Comparison of ENCODE assay signal across 10 cellular contexts in genomic region chr6:3208775-3209113, GRCh38. TPM values are rescaled to one million over a fixed set of nuclear protein-coding genes. Genes with fewer than 3 reads are reported as not detected.
DNase-seq lines count a peak whose midpoint lies in the region; ATAC-seq and TF ChIP-seq lines count a peak whose summit lies in the region.
"Had no signal": no experiment of that assay in that cellular context is flagged by ENCODE, and none has a peak within 500 bp of the region (broad histone marks: within the 10 kb centered on the region; RNA-seq: fewer than 3 reads in every experiment).

No MANE protein-coding gene starts in this region.

- WGBS in trophoblast cell (ENCODE audit: extremely low coverage, insufficient coverage, insufficient read length): no CpG with 5 or more reads among the region's 1 CpG
- WGBS in transverse colon (ENCODE audit: low coverage in 1 of 2), 2 donors: 77 to 80% methylated on average over 1 of the region's 1 CpG

- ATAC-seq in central memory CD8-positive, alpha-beta T cell (replicated peaks; ENCODE audit: extremely low read depth, poor library complexity, severe bottlenecking): no peak

- no peaks in the 10 kb centered on the region for H3K36me3 Mint-ChIP-seq in central memory CD8-positive, alpha-beta T cell (ENCODE audit: insufficient read depth)

- no peak overlapping the region for H3K9ac ChIP-seq in trophoblast cell (ENCODE audit: low read length)

- peak overlapping the region; percentile 40 for H4K91ac ChIP-seq in trophoblast cell (ENCODE audit: low read depth, low read length)

- no peak overlapping the region for H3K27ac ChIP-seq in DOHH2 (ENCODE audit: low read depth, low read length)
- no peak overlapping the region for H3K27ac ChIP-seq in trophoblast cell (ENCODE audit: low read depth, low read length)
- peak overlapping the region in 1 of 4 donors; percentile 13 for H3K27ac ChIP-seq in transverse colon
- H3K27ac ChIP-seq: right atrium auricular region, VCaP had no signal

- H3K4me2 ChIP-seq in DOHH2 (ENCODE audit: low read length) (peak overlapping the region; percentile 57), trophoblast cell (ENCODE audit: low read length) (peak overlapping the region; percentile 26)

- peak overlapping the region; percentile 12 for H3K14ac ChIP-seq in trophoblast cell (ENCODE audit: low read length)

- intact Hi-C loops in transverse colon (cut with DNase I; ENCODE audit: low total_unique reads): no loop called here

- in situ Hi-C loops in transverse colon (cut with MboI; ENCODE audit: low pct_ligation_motif_present in 1 of 4, low pct_unique_long_range_greater_than_20kb in 1 of 4, low sequenced_read_pairs in 3 of 4): no loop called here

- H3F3A ChIP-seq in DOHH2 (ENCODE audit: control insufficient read depth, insufficient read depth): peaks cover 10% of the 10 kb centered on the region

- H4K20me1 ChIP-seq in DOHH2 (ENCODE audit: control insufficient read depth, insufficient read depth, low read depth, low read length): no peaks in the 10 kb centered on the region

- H3K4me3 ChIP-seq in DOHH2 (ENCODE audit: low read length) (no peak overlapping the region), MG63 (peak overlapping the region; percentile 24), trophoblast cell (ENCODE audit: low read depth, low read length) (no peak overlapping the region), transverse colon (no peak overlapping the region)
- H3K4me3 ChIP-seq: right atrium auricular region had no signal

- no peak overlapping the region for H2AK5ac ChIP-seq in trophoblast cell (ENCODE audit: low read length)

- H3K9me3 ChIP-seq in DOHH2 (ENCODE audit: control insufficient read depth, insufficient read depth, low read length) (peaks cover 3% of the 10 kb centered on the region; the same call in 1 of the 2 replicates), MG63 (no peaks in the 10 kb centered on the region), trophoblast cell (ENCODE audit: insufficient read depth, low read depth, low read length) (no peaks in the 10 kb centered on the region), transverse colon (no peaks in the 10 kb centered on the region)

- H4K12ac ChIP-seq in trophoblast cell (ENCODE audit: low read depth, low read length): no peak overlapping the region

- no peak for TF ChIP-seq EP300 in transverse colon (IDR thresholded peaks at IDR 0.05; ENCODE audit: low read depth)

- H2AFZ ChIP-seq in trophoblast cell (ENCODE audit: insufficient read depth, low read length, poor library complexity): no peak overlapping the region

- H3K9me2 ChIP-seq in DOHH2 (replicated peaks; ENCODE audit: control insufficient read depth, low read length): no peaks in the 10 kb centered on the region

- H3K4me1 ChIP-seq in DOHH2 (ENCODE audit: control insufficient read depth, low read length) (peaks cover 43% of the 10 kb centered on the region), trophoblast cell (ENCODE audit: control insufficient read depth in 1 of 2, insufficient read depth in 2 of 2, low read length in 2 of 2) (peaks cover 12 to 17% of the 10 kb centered on the region in 2 experiments), transverse colon (peaks cover 0 to 8% (median 0%) of the 10 kb centered on the region in 4 donors)

- H2BK120ac ChIP-seq in trophoblast cell (ENCODE audit: insufficient read depth, low read length, poor library complexity): no peak overlapping the region

- no peak overlapping the region for H3K23ac ChIP-seq in trophoblast cell (ENCODE audit: low read length)

- peaks cover 17% of the 10 kb centered on the region for H3K4me1 Mint-ChIP-seq in central memory CD8-positive, alpha-beta T cell

- no peak overlapping the region for H2BK5ac ChIP-seq in trophoblast cell (ENCODE audit: low read depth, low read length, poor library complexity)

- peaks cover 47% of the 10 kb centered on the region for H3K27me3 Mint-ChIP-seq in central memory CD8-positive, alpha-beta T cell

- H3K27me3 ChIP-seq in DOHH2 (ENCODE audit: control insufficient read depth, low read length): no peaks in the 10 kb centered on the region
- H3K27me3 ChIP-seq in MG63: no peaks in the 10 kb centered on the region
- H3K27me3 ChIP-seq in trophoblast cell (ENCODE audit: insufficient read depth, low read length): no peaks in the 10 kb centered on the region
- H3K27me3 ChIP-seq in transverse colon: no peaks in the 10 kb centered on the region
- H3K27me3 ChIP-seq: right atrium auricular region had no signal

- peak overlapping the region; percentile 17 for H3K4me3 Mint-ChIP-seq in central memory CD8-positive, alpha-beta T cell

- TF ChIP-seq CTCF in DOHH2 (IDR thresholded peaks at IDR 0.05; ENCODE audit: low read depth, low read length, poor library complexity, severe bottlenecking) (no peak), transverse colon (IDR thresholded peaks at IDR 0.05) (no peak)

- DNase-seq in MG63 (no peak), trophoblast cell (no peak), NCI-H524 treated with DMSO at 0.1 percent for 48 hours (lab: John Stamatoyannopoulos, UW) (no peak), transverse colon (no peak), HuH-7 (ENCODE audit: low spot score) (no peak), KG1 (lab: John Stamatoyannopoulos, UW) (no peak)
- no peak for DNase-seq in central memory CD8-positive, alpha-beta T cell (ENCODE audit: low spot score in 2 of 2)

- H4K8ac ChIP-seq in trophoblast cell (ENCODE audit: low read depth, low read length): peak overlapping the region; percentile 10

- H3K9me3 Mint-ChIP-seq in central memory CD8-positive, alpha-beta T cell: no peaks in the 10 kb centered on the region

- H3K79me2 ChIP-seq in DOHH2 (ENCODE audit: control insufficient read depth, low read length) (no peaks in the 10 kb centered on the region), trophoblast cell (ENCODE audit: control insufficient read depth, insufficient read depth, low read length, poor library complexity) (no peaks in the 10 kb centered on the region)

- no peak overlapping the region for H3K18ac ChIP-seq in trophoblast cell (ENCODE audit: low read length)

- H2BK12ac ChIP-seq in trophoblast cell (ENCODE audit: low read length): no peak overlapping the region

- no peak overlapping the region for H3K27ac Mint-ChIP-seq in central memory CD8-positive, alpha-beta T cell (ENCODE audit: low read depth)

- no peaks in the 10 kb centered on the region for H3K36me3 ChIP-seq in DOHH2 (ENCODE audit: control insufficient read depth, low read length)
- H3K36me3 ChIP-seq in MG63: no peaks in the 10 kb centered on the region
- no peaks in the 10 kb centered on the region for H3K36me3 ChIP-seq in trophoblast cell (ENCODE audit: control insufficient read depth in 1 of 2, insufficient read depth in 2 of 2, low read length in 2 of 2)
- H3K36me3 ChIP-seq in transverse colon: no peaks in the 10 kb centered on the region
- H3K36me3 ChIP-seq: right atrium auricular region had no signal

- no peak overlapping the region for H3K4ac ChIP-seq in trophoblast cell (ENCODE audit: low read depth, low read length)

- peaks cover 4% of the 10 kb centered on the region for H3K79me1 ChIP-seq in trophoblast cell (ENCODE audit: low read length)

- no peak for TF ChIP-seq POLR2A in transverse colon (IDR thresholded peaks at IDR 0.05)

RNA-seq across cellular contexts. Expression of gene TUBB2B, which starts 18.7 kb away (rescaled TPM):
- 8.6 and 27.6 TPM in 2 replicates for total RNA-seq in MG63 (2014; rRNA removed; shearing (Covaris generic); ENCODE audit: low replicate concordance)
- 139 and 141 TPM in 2 replicates for polyA plus RNA-seq in trophoblast cell (2013)
- total RNA-seq in transverse colon: 10 to 100 TPM in 2 of 4 donors, 1 to 10 TPM in 2; 2.9 to 14.9 (median 9.4) TPM

RNA-seq across cellular contexts. Expression of gene PSMG4, which starts 50.0 kb away (rescaled TPM):
- total RNA-seq in MG63 (2014; rRNA removed; shearing (Covaris generic); ENCODE audit: low replicate concordance): 28.6 and 36.9 TPM in 2 replicates
- polyA plus RNA-seq in trophoblast cell (2013): 9.7 and 10.5 TPM in 2 replicates
- 10 to 100 TPM; 10.1 to 22.7 (median 16.7) TPM for total RNA-seq in transverse colon

RNA-seq across cellular contexts. Expression of gene TUBB2A, which starts 51.4 kb away (rescaled TPM):
- total RNA-seq in MG63 (2014; rRNA removed; shearing (Covaris generic); ENCODE audit: low replicate concordance): 73.2 and 92.0 TPM in 2 replicates
- 167 and 171 TPM in 2 replicates for polyA plus RNA-seq in trophoblast cell (2013)
- total RNA-seq in transverse colon: 10 to 100 TPM; 15.4 to 41.0 (median 29.4) TPM
